Comparison of ENCODE assay signal across 19 cellular contexts in the genomic region with DNA sequence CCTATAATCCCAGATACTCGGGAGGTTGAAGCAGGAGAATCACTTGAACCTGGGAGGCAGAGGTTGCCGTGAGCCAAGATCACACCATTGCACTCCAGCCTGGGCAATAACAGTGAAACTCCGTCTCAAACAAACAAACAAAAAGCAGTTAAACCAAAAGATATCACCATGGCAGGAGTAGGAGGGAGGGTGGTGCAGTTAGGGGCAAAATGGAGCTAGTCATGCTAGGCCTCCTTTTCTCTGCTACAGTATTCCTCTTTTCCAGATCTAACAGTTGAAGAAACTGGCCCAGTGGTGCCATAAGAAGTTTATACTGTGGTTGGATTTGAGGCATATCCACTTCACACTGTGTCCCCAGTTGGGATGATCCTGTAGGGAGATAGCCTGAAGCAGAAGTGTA.
"Had no signal": no experiment of that assay in that cellular context is flagged by ENCODE, and none has a peak within 500 bp of the region (broad histone marks: within the 10 kb centered on the region; RNA-seq: fewer than 3 reads in every experiment).

No MANE protein-coding gene starts in this region.

- H3K9me3 ChIP-seq: left lung, right lobe of liver, suprapubic skin, transverse colon, vagina had no signal

- H3K27ac ChIP-seq: coronary artery, left lung, parathyroid adenoma, right lobe of liver, suprapubic skin, transverse colon, vagina had no signal

- H3K36me3 ChIP-seq: left lung, right lobe of liver, suprapubic skin, transverse colon, vagina had no signal

- H3K9ac ChIP-seq: parathyroid adenoma had no signal

- ATAC-seq: left cardiac atrium; left lung; naive thymus-derived CD8-positive, alpha-beta T cell; right lobe of liver; stimulated activated naive B cell treated with anti-CD40 and anti-IgM and Interleukin-4, amounts not matched to agents 10 μg/mL and 1 μg/mL and 100 μg/mL, for 72 hours had no signal

- H2AFZ ChIP-seq: parathyroid adenoma had no signal

- H3K27me3 ChIP-seq: left lung, right lobe of liver, suprapubic skin, transverse colon, vagina had no signal

- H3K4me1 ChIP-seq: right lobe of liver, transverse colon had no signal

- H3K4me3 ChIP-seq: coronary artery, left lung, right lobe of liver, suprapubic skin, transverse colon, vagina had no signal

- FAIRE-seq: endothelial cell of umbilical vein, frontal cortex, small intestine had no signal

- DNase-seq: dermis blood vessel endothelial cell; effector memory CD4-positive, alpha-beta T cell; erythroblast; head of caudate nucleus; left cardiac atrium; left lung; naive thymus-derived CD8-positive, alpha-beta T cell; right lobe of liver; small intestine; stimulated activated CD4-positive, alpha-beta T cell treated with anti-CD3 and anti-CD28 coated beads, Interleukin-15, amount 100 ng/mL, for 24 hours; stimulated activated CD4-positive, alpha-beta T cell treated with anti-CD3 and anti-CD28 coated beads, Interleukin-2, amount 100 ng/mL, for 48 hours; stimulated activated naive B cell treated with anti-CD40 and anti-IgM and Interleukin-4, amounts not matched to agents 10 μg/mL and 1 μg/mL and 100 μg/mL, for 72 hours; transverse colon had no signal
